8 cellular contexts compared by ENCODE assay signal in genomic region chrX:74613350-74614192, GRCh38. TPM values are rescaled to one million over a fixed set of nuclear protein-coding genes. Genes with fewer than 3 reads are reported as not detected.
DNase-seq lines count a peak whose midpoint lies in the region; ATAC-seq and TF ChIP-seq lines count a peak whose summit lies in the region.

No MANE protein-coding gene starts in this region.

- ATAC-seq in CD4-positive, alpha-beta T cell (ENCODE audit: poor library complexity): no peak
- ATAC-seq in GM23338 (peak; percentile 13; the same call in 2 of the 3 replicates), HG02678 (IDR thresholded peaks at IDR 0.05; ENCODE audit: unreplicated experiment) (no peak)

- peak overlapping the region; percentile 82 for H3K4me3 ChIP-seq in GM23338
- H3K4me3 ChIP-seq in adrenal gland: peak overlapping the region; percentile 62 to 97 (median 74)
- H3K4me3 ChIP-seq in iPS DF 6.9 (ENCODE audit: low read length): peak overlapping the region; percentile 98; the same call in 1 of the 2 replicates
- H3K4me3 ChIP-seq in sigmoid colon: peak overlapping the region; percentile 66 to 85 (median 75)

- H2AFZ ChIP-seq in GM23338: no peak overlapping the region

- no peaks in the 10 kb centered on the region for H3K9me3 Mint-ChIP-seq in CD4-positive, alpha-beta T cell
- no peaks in the 10 kb centered on the region for H3K9me3 Mint-ChIP-seq in GM23338

- no peaks in the 10 kb centered on the region for H3K9me3 ChIP-seq in CD4-positive, alpha-beta T cell (ENCODE audit: control insufficient read depth, low read length)
- H3K9me3 ChIP-seq in adrenal gland (replicated peaks in 1 of 3) (no peaks in the 10 kb centered on the region), iPS DF 6.9 (ENCODE audit: control insufficient read depth, insufficient read depth, low read length) (no peaks in the 10 kb centered on the region), sigmoid colon (no peaks in the 10 kb centered on the region)

- peak in 3 of 10 experiments; percentile 1 to 31 (median 2) for DNase-seq in CD4-positive, alpha-beta T cell
- DNase-seq in GM23338 (ENCODE audit: low spot score) (peak; percentile 19), NCI-H69 (lab: John Stamatoyannopoulos, UW) (peak; percentile 61), adrenal gland (peak in 3 of 7 donors; percentile 1 to 29 (median 18)), iPS DF 6.9 (ENCODE audit: low read depth, low spot score) (no peak), sigmoid colon (no peak), GOT3 (lab: John Stamatoyannopoulos, UW) (no peak)

- H3K27me3 ChIP-seq in CD4-positive, alpha-beta T cell (ENCODE audit: control insufficient read depth, insufficient read depth, low read length): no peaks in the 10 kb centered on the region
- H3K27me3 ChIP-seq in GM23338 (ENCODE audit: insufficient read depth): no peaks in the 10 kb centered on the region
- no peaks in the 10 kb centered on the region for H3K27me3 ChIP-seq in adrenal gland
- no peaks in the 10 kb centered on the region for H3K27me3 ChIP-seq in iPS DF 6.9 (ENCODE audit: control insufficient read depth, insufficient read depth, low read length)
- H3K27me3 ChIP-seq in sigmoid colon: no peaks in the 10 kb centered on the region

- CTCF ChIA-PET in CD4-positive, alpha-beta T cell (lab: Charles Lee): interaction anchor here (0.8 kb wide), 1 partner anchor 7 kb away, joined by 3 read pairs; no protein-coding TSS in a partner anchor

- TF ChIP-seq EP300 in sigmoid colon (IDR thresholded peaks at IDR 0.05): no peak

- H3K4me1 Mint-ChIP-seq in CD4-positive, alpha-beta T cell (ENCODE audit: low read depth): peaks cover 29% of the 10 kb centered on the region
- no peaks in the 10 kb centered on the region for H3K4me1 Mint-ChIP-seq in GM23338

- H4K20me1 ChIP-seq in GM23338 (replicated peaks; ENCODE audit: insufficient read depth): peaks cover 4% of the 10 kb centered on the region; the same call in 1 of the 2 replicates

- WGBS in adrenal gland, 4 donors: 0 to 42% (median 15%) methylated on average over 5 to 22 of the region's 22 CpGs
- no CpG with 5 or more reads among the region's 22 CpGs for WGBS in iPS DF 6.9 (ENCODE audit: insufficient coverage, insufficient read length)
- WGBS in sigmoid colon, 2 donors: 1% methylated on average over 22 of the region's 22 CpGs

- POLR2A ChIA-PET in CD4-positive, alpha-beta T cell (lab: Charles Lee): interaction anchor here (1.3 to 3.0 kb wide), 5 partner anchors 35 to 1534 kb away, joined by 4 to 21 read pairs (median 6); partner anchors contain the start of gene UPRT

- intact Hi-C loops in CD4-positive, alpha-beta T cell (cut with DNase I, micrococcal nuclease): loop anchor here (2.0 to 10.0 kb wide), 4 partner anchors 321 to 1561 kb away; partner anchors contain the start of genes ABCB7 (in 1 of the 2) and PBDC1 (in 1 of the 2)
- intact Hi-C loops in adrenal gland (cut with DNase I) (no loop called here), sigmoid colon (cut with DNase I) (loop anchor here (2.0 to 5.0 kb wide), 3 partner anchors 311 to 659 kb away; partner anchors contain the start of genes ABCB7, NEXMIF and UPRT)

- TF ChIP-seq POLR2A in adrenal gland (IDR thresholded peaks at IDR 0.05): no peak
- no peak for TF ChIP-seq POLR2A in sigmoid colon (IDR thresholded peaks at IDR 0.05)

- H3K36me3 Mint-ChIP-seq in CD4-positive, alpha-beta T cell (ENCODE audit: low read depth): peaks cover 30% of the 10 kb centered on the region
- H3K36me3 Mint-ChIP-seq in GM23338 (ENCODE audit: low read depth): peaks cover 33% of the 10 kb centered on the region; the same call in 2 of the 3 replicates

- peak overlapping the region; percentile 85 for H3K4me2 ChIP-seq in GM23338

- H3K79me2 ChIP-seq in GM23338 (replicated peaks; ENCODE audit: insufficient read depth): peaks cover 58% of the 10 kb centered on the region

- H3F3A ChIP-seq in GM23338 (replicated peaks; ENCODE audit: low read depth): no peaks in the 10 kb centered on the region

- H3K9me2 ChIP-seq in GM23338 (ENCODE audit: insufficient read depth): no peaks in the 10 kb centered on the region

- H3K36me3 ChIP-seq in GM23338 (ENCODE audit: insufficient read depth) (no peaks in the 10 kb centered on the region), adrenal gland (replicated peaks in 1 of 2) (no peaks in the 10 kb centered on the region), iPS DF 6.9 (ENCODE audit: control insufficient read depth, insufficient read depth, low read length) (no peaks in the 10 kb centered on the region), sigmoid colon (no peaks in the 10 kb centered on the region)

- no peaks in the 10 kb centered on the region for H3K27me3 Mint-ChIP-seq in CD4-positive, alpha-beta T cell
- no peaks in the 10 kb centered on the region for H3K27me3 Mint-ChIP-seq in GM23338 (ENCODE audit: insufficient read depth, low read depth, poor library complexity)

- TF ChIP-seq CTCF in CD4-positive, alpha-beta T cell (IDR thresholded peaks at IDR 0.05): no peak
- TF ChIP-seq CTCF in GM23338 (conservative IDR thresholded peaks at IDR 0.05; ENCODE audit: low read depth in 2 of 2) (no peak), adrenal gland (IDR thresholded peaks at IDR 0.05) (no peak), sigmoid colon (IDR thresholded peaks at IDR 0.05) (no peak)

- peaks cover 10% of the 10 kb centered on the region; the same call in 1 of the 2 replicates for H3K4me1 ChIP-seq in GM23338 (ENCODE audit: insufficient read depth)
- peaks cover 0 to 7% of the 10 kb centered on the region in 2 donors for H3K4me1 ChIP-seq in adrenal gland (replicated peaks in 1 of 2)
- no peaks in the 10 kb centered on the region for H3K4me1 ChIP-seq in iPS DF 6.9 (ENCODE audit: control insufficient read depth, insufficient read depth, low read length)
- H3K4me1 ChIP-seq in sigmoid colon: peaks cover 0 to 9% (median 2%) of the 10 kb centered on the region in 4 donors

- peak overlapping the region; percentile 95 for H3K27ac Mint-ChIP-seq in CD4-positive, alpha-beta T cell
- peak overlapping the region; percentile 99 for H3K27ac Mint-ChIP-seq in GM23338

- H3K27ac ChIP-seq in CD4-positive, alpha-beta T cell (ENCODE audit: low read depth, low read length): peak overlapping the region; percentile 95
- H3K27ac ChIP-seq in GM23338 (ENCODE audit: low read depth): peak overlapping the region; percentile 96
- H3K27ac ChIP-seq in adrenal gland: peak overlapping the region; percentile 84 to 100 (median 98)
- H3K27ac ChIP-seq in iPS DF 6.9 (ENCODE audit: low read length): no peak overlapping the region
- H3K27ac ChIP-seq in sigmoid colon: peak overlapping the region; percentile 94 to 99 (median 96)

- H3K4me3 Mint-ChIP-seq in CD4-positive, alpha-beta T cell: peak overlapping the region; percentile 99
- H3K4me3 Mint-ChIP-seq in GM23338: peak overlapping the region; percentile 93

RNA-seq across cellular contexts. Expression of gene RLIM, which starts 0.9 kb away (rescaled TPM):
- 10 to 100 TPM; 71.0 to 73.6 TPM for total RNA-seq in CD4-positive, alpha-beta T cell
- 34.1 and 40.1 TPM in 2 replicates for total RNA-seq in GM23338 (2014; rRNA removed; shearing (Covaris generic))
- polyA plus RNA-seq in GM23338 (2016; fragmentation: Nextera tagmentation; extraction: Ambion mirVana): 5.7 and 6.6 TPM in 2 replicates
- total RNA-seq in adrenal gland: 10 to 100 TPM; 25.7 to 56.5 (median 47.7) TPM
- 10 to 100 TPM in 1 of 3 donors, 1 to 10 TPM in 2; 7.8 to 36.5 (median 9.8) TPM for polyA plus RNA-seq in adrenal gland
- 10 to 100 TPM; 20.4 to 36.4 (median 24.0) TPM for total RNA-seq in sigmoid colon
- polyA plus RNA-seq in sigmoid colon: 1 to 10 TPM; 3.0 to 8.8 (median 4.9) TPM

Comparison
In these comparisons a context has a peak if more than half of its experiments do, and no peak if none do; other contexts are left out.
1. DNase-seq: peak in GM23338 (single experiment) and NCI-H69 (single experiment); none in iPS DF 6.9 (single experiment), sigmoid colon (single experiment) and GOT3 (single experiment).
2. intact Hi-C loops: an anchor here in CD4-positive, alpha-beta T cell (2.0 to 10.0 kb wide) and sigmoid colon (2.0 to 5.0 kb wide); none called in adrenal gland.
3. Peak in every context shown above with its lines, with median percentiles within 50 percentile points of each other: H3K4me3 ChIP-seq.